In genomic region chr19:5870986-5871394, GRCh38 we compare ENCODE assay signal across 18 cellular contexts. TPM values are rescaled to one million over a fixed set of nuclear protein-coding genes. Genes with fewer than 3 reads are reported as not detected.
A peak's percentile ranks its signal among the peaks of the same experiment; 100 is the strongest.
DNase-seq lines count a peak whose midpoint lies in the region; ATAC-seq and TF ChIP-seq lines count a peak whose summit lies in the region.
"Had no signal": no experiment of that assay in that cellular context is flagged by ENCODE, and none has a peak within 500 bp of the region (broad histone marks: within the 10 kb centered on the region; RNA-seq: fewer than 3 reads in every experiment).

No MANE protein-coding gene starts in this region.

- H3K4me1 ChIP-seq in transverse colon, result no peaks in the 10 kb centered on the region

- H3K4me3 Mint-ChIP-seq in activated CD8-positive, alpha-beta T cell treated with anti-CD3 and anti-CD28 coated beads, Interleukin-2, amount 10 ng/mL, durations not matched to agents 7 days and 5 days, result no peak overlapping the region

- ATAC-seq in Right ventricle myocardium superior (ENCODE audit: poor library complexity), result peak; percentile 65
- no peak for ATAC-seq in activated CD8-positive, alpha-beta T cell treated with anti-CD3 and anti-CD28 coated beads, Interleukin-2, amount 10 ng/mL, durations not matched to agents 7 days and 5 days

- intact Hi-C loops in Right ventricle myocardium superior (cut with DNase I), result no loop called here
- intact Hi-C loops in cardiac septum (cut with DNase I), result no loop called here
- intact Hi-C loops in transverse colon (cut with DNase I; ENCODE audit: low total_unique reads), result no loop called here

- H3K9me3 ChIP-seq in transverse colon, result no peaks in the 10 kb centered on the region
- H3K9me3 ChIP-seq: MG63 had no signal

- peak; percentile 39 for TF ChIP-seq EP300 in transverse colon (IDR thresholded peaks at IDR 0.05; ENCODE audit: low read depth)

- CTCF ChIA-PET in activated CD8-positive, alpha-beta T cell treated with anti-CD3 and anti-CD28 coated beads, Interleukin-2, amount 10 ng/mL, durations not matched to agents 7 days and 5 days (lab: Charles Lee), result no interaction called here

- POLR2A ChIA-PET in activated CD8-positive, alpha-beta T cell treated with anti-CD3 and anti-CD28 coated beads, Interleukin-2, amount 10 ng/mL, durations not matched to agents 7 days and 5 days (lab: Charles Lee), result no interaction called here

- H3K27ac ChIP-seq in transverse colon, result peak overlapping the region in 2 of 4 donors; percentile 37 to 48
- H3K27ac ChIP-seq: C4-2B, HL-60, RWPE1 had no signal

- TF ChIP-seq POLR2A in transverse colon (IDR thresholded peaks at IDR 0.05), result no peak

- in situ Hi-C loops in transverse colon (cut with MboI; ENCODE audit: low pct_ligation_motif_present in 1 of 4, low pct_unique_long_range_greater_than_20kb in 1 of 4, low sequenced_read_pairs in 3 of 4), result no loop called here

- H3K27me3 Mint-ChIP-seq in activated CD8-positive, alpha-beta T cell treated with anti-CD3 and anti-CD28 coated beads, Interleukin-2, amount 10 ng/mL, durations not matched to agents 7 days and 5 days (ENCODE audit: low read depth), result no peaks in the 10 kb centered on the region

- H3K27me3 ChIP-seq in transverse colon, result no peaks in the 10 kb centered on the region
- H3K27me3 ChIP-seq: MG63 had no signal

- no peak overlapping the region for H3K4me3 ChIP-seq in transverse colon
- H3K4me3 ChIP-seq: MG63 had no signal

- TF ChIP-seq CTCF in transverse colon (IDR thresholded peaks at IDR 0.05), result no peak

- H3K36me3 Mint-ChIP-seq in activated CD8-positive, alpha-beta T cell treated with anti-CD3 and anti-CD28 coated beads, Interleukin-2, amount 10 ng/mL, durations not matched to agents 7 days and 5 days (ENCODE audit: low read depth), result no peaks in the 10 kb centered on the region

- 59 to 73% methylated on average over 8 to 12 of the region's 12 CpGs for WGBS in transverse colon (ENCODE audit: low coverage in 1 of 2), 2 donors

- H3K27ac Mint-ChIP-seq in activated CD8-positive, alpha-beta T cell treated with anti-CD3 and anti-CD28 coated beads, Interleukin-2, amount 10 ng/mL, durations not matched to agents 7 days and 5 days, result no peak overlapping the region

- no peak for DNase-seq in Right ventricle myocardium superior
- DNase-seq in cardiac septum (ENCODE audit: low spot score), result no peak
- peak; percentile 48 for DNase-seq in hepatic stellate cell (ENCODE audit: low spot score)
- DNase-seq in transverse colon, result no peak
- no peak for DNase-seq in activated CD8-positive, alpha-beta T cell treated with anti-CD3 and anti-CD28 coated beads, Interleukin-2, amount 10 ng/mL, durations not matched to agents 7 days and 5 days
- DNase-seq in NCI-H187 treated with DMSO at 0.1 percent for 48 hours (lab: John Stamatoyannopoulos, UW), result no peak
- DNase-seq: COR-L47; DMS153; EL; MG63; NCI-H1092 treated with DMSO at 0.1 percent for 48 hours; NCI-H1694 treated with DMSO at 0.1 percent for 48 hours; NK-92 treated with Interleukin-12 subunit alpha and Interleukin-12 subunit beta, amount 100 ng/mL, for 24 hours had no signal

- no peaks in the 10 kb centered on the region for H3K36me3 ChIP-seq in transverse colon
- H3K36me3 ChIP-seq: MG63 had no signal

- peaks cover 3% of the 10 kb centered on the region for H3K4me1 Mint-ChIP-seq in activated CD8-positive, alpha-beta T cell treated with anti-CD3 and anti-CD28 coated beads, Interleukin-2, amount 10 ng/mL, durations not matched to agents 7 days and 5 days (ENCODE audit: low read depth)

- H3K9me3 Mint-ChIP-seq in activated CD8-positive, alpha-beta T cell treated with anti-CD3 and anti-CD28 coated beads, Interleukin-2, amount 10 ng/mL, durations not matched to agents 7 days and 5 days (ENCODE audit: insufficient read depth), result no peaks in the 10 kb centered on the region

RNA-seq across cellular contexts. Expression of gene FUT5, which starts 0.7 kb away (rescaled TPM):
- not detected for total RNA-seq in Right ventricle myocardium superior
- not detected for total RNA-seq in cardiac septum
- total RNA-seq in transverse colon, result 1 to 10 TPM in 1 of 4 donors, not detected in 3; 4.8 TPM
- not detected for total RNA-seq in activated CD8-positive, alpha-beta T cell treated with anti-CD3 and anti-CD28 coated beads, Interleukin-2, amount 10 ng/mL, durations not matched to agents 7 days and 5 days
- total RNA-seq: A172, H1 had no signal

RNA-seq across cellular contexts. Expression of gene FUT3, which starts 19.7 kb away (rescaled TPM):
- total RNA-seq in Right ventricle myocardium superior (not detected), cardiac septum (not detected), transverse colon (100 to 1,000 TPM; 180 to 222 (median 191) TPM)
- total RNA-seq in activated CD8-positive, alpha-beta T cell treated with anti-CD3 and anti-CD28 coated beads, Interleukin-2, amount 10 ng/mL, durations not matched to agents 7 days and 5 days, result not detected
- total RNA-seq: A172 had no signal

RNA-seq across cellular contexts. Expression of gene FUT6, which starts 31.5 kb away (rescaled TPM):
- not detected for total RNA-seq in Right ventricle myocardium superior
- not detected for total RNA-seq in cardiac septum
- total RNA-seq in transverse colon, result 100 to 1,000 TPM in 2 of 4 donors, 10 to 100 TPM in 2; 71.9 to 251 (median 115) TPM
- total RNA-seq in activated CD8-positive, alpha-beta T cell treated with anti-CD3 and anti-CD28 coated beads, Interleukin-2, amount 10 ng/mL, durations not matched to agents 7 days and 5 days, result under 1 TPM; 0.16 to 0.18 TPM
- total RNA-seq: A172, H1 had no signal

RNA-seq across cellular contexts. Expression of gene NDUFA11, which starts 32.6 kb away (rescaled TPM):
- total RNA-seq in Right ventricle myocardium superior, result 606 TPM
- 414 TPM for total RNA-seq in cardiac septum
- 100 to 1,000 TPM; 149 to 352 (median 235) TPM for total RNA-seq in transverse colon
- total RNA-seq in activated CD8-positive, alpha-beta T cell treated with anti-CD3 and anti-CD28 coated beads, Interleukin-2, amount 10 ng/mL, durations not matched to agents 7 days and 5 days, result 100 to 1,000 TPM; 225 to 228 TPM

RNA-seq across cellular contexts. Expression of gene VMAC, which starts 33.7 kb away (rescaled TPM):
- total RNA-seq in Right ventricle myocardium superior (2.1 TPM), cardiac septum (2.4 TPM), transverse colon (10 to 100 TPM in 2 of 4 donors, 1 to 10 TPM in 2; 8.9 to 59.5 (median 18.4) TPM)
- 1 to 10 TPM; 6.2 to 6.8 TPM for total RNA-seq in activated CD8-positive, alpha-beta T cell treated with anti-CD3 and anti-CD28 coated beads, Interleukin-2, amount 10 ng/mL, durations not matched to agents 7 days and 5 days

Comparison
In these comparisons a context has a peak if more than half of its experiments do, and no peak if none do; other contexts are left out.
1. RNA of gene FUT3, which starts 19.7 kb away (total RNA-seq): 180 to 222 TPM in transverse colon; not detected in activated CD8-positive, alpha-beta T cell treated with anti-CD3 and anti-CD28 coated beads, Interleukin-2, amount 10 ng/mL, durations not matched to agents 7 days and 5 days, not detected in Right ventricle myocardium superior (single experiment) and not detected in cardiac septum (single experiment); every median in the first group is over 100 times any median in the second.
2. RNA of gene FUT6, which starts 31.5 kb away (total RNA-seq): 71.9 to 251 TPM in transverse colon; not detected in cardiac septum (single experiment), 0.16 to 0.18 TPM in activated CD8-positive, alpha-beta T cell treated with anti-CD3 and anti-CD28 coated beads, Interleukin-2, amount 10 ng/mL, durations not matched to agents 7 days and 5 days and not detected in Right ventricle myocardium superior (single experiment); every median in the first group is over 10 times any median in the second.